ENCODE assay signal across 1 cellular context in the genomic region with DNA sequence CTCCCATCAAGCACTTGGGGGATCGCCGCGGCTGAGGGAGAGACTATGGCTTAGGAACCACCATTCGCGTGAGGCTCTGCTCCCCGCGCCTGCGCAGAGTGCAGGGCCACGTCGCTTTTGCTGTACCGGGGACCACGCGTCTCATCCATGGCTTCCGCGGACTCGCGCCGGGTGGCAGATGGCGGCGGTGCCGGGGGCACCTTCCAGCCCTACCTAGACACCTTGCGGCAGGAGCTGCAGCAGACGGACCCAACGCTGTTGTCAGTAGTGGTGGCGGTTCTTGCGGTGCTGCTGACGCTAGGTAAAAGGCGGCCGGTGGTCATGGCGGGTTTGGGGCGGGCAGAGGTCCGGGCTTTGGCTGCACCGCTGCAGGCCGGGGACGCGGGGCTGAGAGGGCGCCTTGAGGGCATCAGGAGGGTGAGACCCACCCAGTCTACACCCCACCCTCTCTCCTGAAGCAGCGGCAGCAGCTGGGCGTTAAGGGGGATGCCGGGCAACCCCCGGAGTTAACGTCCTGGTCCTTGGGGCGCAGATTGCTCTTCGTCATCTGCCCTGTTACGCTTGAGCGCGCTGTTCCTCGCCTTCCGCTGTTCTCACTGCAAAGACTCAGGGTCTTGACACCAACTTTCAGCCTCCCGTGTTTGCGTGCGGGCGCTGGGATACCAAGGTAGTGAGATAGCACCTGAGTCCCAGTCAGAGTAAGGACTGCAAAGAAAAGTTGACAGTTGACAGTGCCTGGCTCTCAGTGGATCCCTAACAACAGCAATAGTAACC.
TF ChIP-seq lines count a peak whose summit lies in the region.

A gene with protein sequence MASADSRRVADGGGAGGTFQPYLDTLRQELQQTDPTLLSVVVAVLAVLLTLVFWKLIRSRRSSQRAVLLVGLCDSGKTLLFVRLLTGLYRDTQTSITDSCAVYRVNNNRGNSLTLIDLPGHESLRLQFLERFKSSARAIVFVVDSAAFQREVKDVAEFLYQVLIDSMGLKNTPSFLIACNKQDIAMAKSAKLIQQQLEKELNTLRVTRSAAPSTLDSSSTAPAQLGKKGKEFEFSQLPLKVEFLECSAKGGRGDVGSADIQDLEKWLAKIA (plus strand): TSS at position 114 of the 774 bp plus-strand sequence. CDS start 34 bp downstream, at position 148.

TF ChIP-seq in HepG2, 621 proteins besides CTCF, POLR2A, EP300 and RAD21 (continued from another document and continues in another):
- TF ChIP-seq, protein P1, sequence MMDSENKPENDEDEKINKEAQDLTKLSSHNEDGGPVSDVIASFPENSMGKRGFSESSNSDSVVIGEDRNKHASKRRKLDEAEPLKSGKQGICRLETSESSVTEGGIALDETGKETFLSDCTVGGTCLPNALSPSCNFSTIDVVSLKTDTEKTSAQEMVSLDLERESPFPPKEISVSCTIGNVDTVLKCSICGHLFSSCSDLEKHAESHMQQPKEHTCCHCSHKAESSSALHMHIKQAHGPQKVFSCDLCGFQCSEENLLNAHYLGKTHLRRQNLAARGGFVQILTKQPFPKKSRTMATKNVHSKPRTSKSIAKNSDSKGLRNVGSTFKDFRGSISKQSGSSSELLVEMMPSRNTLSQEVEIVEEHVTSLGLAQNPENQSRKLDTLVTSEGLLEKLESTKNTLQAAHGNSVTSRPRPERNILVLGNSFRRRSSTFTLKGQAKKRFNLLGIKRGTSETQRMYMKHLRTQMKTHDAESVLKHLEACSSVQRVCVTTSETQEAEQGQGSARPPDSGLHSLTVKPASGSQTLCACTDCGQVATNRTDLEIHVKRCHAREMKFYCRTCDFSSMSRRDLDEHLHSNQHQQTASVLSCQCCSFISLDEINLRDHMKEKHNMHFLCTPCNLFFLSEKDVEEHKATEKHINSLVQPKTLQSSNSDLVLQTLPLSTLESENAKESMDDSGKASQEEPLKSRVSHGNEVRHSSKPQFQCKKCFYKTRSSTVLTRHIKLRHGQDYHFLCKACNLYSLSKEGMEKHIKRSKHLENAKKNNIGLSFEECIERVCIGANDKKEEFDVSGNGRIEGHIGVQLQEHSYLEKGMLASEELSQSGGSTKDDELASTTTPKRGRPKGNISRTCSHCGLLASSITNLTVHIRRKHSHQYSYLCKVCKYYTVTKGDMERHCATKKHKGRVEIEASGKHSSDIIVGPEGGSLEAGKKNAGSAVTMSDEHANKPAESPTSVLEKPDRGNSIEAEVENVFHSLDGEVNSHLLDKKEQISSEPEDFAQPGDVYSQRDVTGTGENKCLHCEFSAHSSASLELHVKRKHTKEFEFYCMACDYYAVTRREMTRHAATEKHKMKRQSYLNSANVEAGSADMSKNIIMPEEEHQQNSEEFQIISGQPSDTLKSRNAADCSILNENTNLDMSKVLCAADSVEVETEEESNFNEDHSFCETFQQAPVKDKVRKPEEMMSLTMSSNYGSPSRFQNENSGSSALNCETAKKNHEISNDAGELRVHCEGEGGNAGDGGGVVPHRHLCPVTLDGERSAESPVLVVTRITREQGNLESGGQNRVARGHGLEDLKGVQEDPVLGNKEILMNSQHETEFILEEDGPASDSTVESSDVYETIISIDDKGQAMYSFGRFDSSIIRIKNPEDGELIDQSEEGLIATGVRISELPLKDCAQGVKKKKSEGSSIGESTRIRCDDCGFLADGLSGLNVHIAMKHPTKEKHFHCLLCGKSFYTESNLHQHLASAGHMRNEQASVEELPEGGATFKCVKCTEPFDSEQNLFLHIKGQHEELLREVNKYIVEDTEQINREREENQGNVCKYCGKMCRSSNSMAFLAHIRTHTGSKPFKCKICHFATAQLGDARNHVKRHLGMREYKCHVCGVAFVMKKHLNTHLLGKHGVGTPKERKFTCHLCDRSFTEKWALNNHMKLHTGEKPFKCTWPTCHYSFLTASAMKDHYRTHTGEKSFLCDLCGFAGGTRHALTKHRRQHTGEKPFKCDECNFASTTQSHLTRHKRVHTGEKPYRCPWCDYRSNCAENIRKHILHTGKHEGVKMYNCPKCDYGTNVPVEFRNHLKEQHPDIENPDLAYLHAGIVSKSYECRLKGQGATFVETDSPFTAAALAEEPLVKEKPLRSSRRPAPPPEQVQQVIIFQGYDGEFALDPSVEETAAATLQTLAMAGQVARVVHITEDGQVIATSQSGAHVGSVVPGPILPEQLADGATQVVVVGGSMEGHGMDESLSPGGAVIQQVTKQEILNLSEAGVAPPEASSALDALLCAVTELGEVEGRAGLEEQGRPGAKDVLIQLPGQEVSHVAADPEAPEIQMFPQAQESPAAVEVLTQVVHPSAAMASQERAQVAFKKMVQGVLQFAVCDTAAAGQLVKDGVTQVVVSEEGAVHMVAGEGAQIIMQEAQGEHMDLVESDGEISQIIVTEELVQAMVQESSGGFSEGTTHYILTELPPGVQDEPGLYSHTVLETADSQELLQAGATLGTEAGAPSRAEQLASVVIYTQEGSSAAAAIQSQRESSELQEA (CRISPR knock-in tag; IDR thresholded peaks at IDR 0.05; ENCODE audit: not compliant biosample characterization) = peak; percentile 24
- TF ChIP-seq ZNF263 (CRISPR knock-in tag; IDR thresholded peaks at IDR 0.05) = peak; percentile 34; the same call in 1 of the 2 replicates
- peak; percentile 90; the same call in 1 of the 2 replicates for TF ChIP-seq PITX1 (CRISPR knock-in tag; IDR thresholded peaks at IDR 0.05)
- peak; percentile 58 for TF ChIP-seq ELF1 (CRISPR knock-in tag; IDR thresholded peaks at IDR 0.05)
- TF ChIP-seq SETDB1 (CRISPR knock-in tag; IDR thresholded peaks at IDR 0.05; ENCODE audit: borderline replicate concordance) = no peak
- TF ChIP-seq, protein P2, sequence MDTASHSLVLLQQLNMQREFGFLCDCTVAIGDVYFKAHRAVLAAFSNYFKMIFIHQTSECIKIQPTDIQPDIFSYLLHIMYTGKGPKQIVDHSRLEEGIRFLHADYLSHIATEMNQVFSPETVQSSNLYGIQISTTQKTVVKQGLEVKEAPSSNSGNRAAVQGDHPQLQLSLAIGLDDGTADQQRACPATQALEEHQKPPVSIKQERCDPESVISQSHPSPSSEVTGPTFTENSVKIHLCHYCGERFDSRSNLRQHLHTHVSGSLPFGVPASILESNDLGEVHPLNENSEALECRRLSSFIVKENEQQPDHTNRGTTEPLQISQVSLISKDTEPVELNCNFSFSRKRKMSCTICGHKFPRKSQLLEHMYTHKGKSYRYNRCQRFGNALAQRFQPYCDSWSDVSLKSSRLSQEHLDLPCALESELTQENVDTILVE (CRISPR knock-in tag; IDR thresholded peaks at IDR 0.05) = peak; percentile 34; the same call in 1 of the 2 replicates
- TF ChIP-seq, protein P3, sequence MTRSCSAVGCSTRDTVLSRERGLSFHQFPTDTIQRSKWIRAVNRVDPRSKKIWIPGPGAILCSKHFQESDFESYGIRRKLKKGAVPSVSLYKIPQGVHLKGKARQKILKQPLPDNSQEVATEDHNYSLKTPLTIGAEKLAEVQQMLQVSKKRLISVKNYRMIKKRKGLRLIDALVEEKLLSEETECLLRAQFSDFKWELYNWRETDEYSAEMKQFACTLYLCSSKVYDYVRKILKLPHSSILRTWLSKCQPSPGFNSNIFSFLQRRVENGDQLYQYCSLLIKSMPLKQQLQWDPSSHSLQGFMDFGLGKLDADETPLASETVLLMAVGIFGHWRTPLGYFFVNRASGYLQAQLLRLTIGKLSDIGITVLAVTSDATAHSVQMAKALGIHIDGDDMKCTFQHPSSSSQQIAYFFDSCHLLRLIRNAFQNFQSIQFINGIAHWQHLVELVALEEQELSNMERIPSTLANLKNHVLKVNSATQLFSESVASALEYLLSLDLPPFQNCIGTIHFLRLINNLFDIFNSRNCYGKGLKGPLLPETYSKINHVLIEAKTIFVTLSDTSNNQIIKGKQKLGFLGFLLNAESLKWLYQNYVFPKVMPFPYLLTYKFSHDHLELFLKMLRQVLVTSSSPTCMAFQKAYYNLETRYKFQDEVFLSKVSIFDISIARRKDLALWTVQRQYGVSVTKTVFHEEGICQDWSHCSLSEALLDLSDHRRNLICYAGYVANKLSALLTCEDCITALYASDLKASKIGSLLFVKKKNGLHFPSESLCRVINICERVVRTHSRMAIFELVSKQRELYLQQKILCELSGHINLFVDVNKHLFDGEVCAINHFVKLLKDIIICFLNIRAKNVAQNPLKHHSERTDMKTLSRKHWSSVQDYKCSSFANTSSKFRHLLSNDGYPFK (CRISPR knock-in tag; IDR thresholded peaks at IDR 0.05; ENCODE audit: borderline replicate concordance) = peak; percentile 92
- TF ChIP-seq ZFP1 (CRISPR knock-in tag; IDR thresholded peaks at IDR 0.05) = no peak
- no peak for TF ChIP-seq HOXA9 (CRISPR knock-in tag; IDR thresholded peaks at IDR 0.05; ENCODE audit: borderline replicate concordance)
- TF ChIP-seq, protein P4, sequence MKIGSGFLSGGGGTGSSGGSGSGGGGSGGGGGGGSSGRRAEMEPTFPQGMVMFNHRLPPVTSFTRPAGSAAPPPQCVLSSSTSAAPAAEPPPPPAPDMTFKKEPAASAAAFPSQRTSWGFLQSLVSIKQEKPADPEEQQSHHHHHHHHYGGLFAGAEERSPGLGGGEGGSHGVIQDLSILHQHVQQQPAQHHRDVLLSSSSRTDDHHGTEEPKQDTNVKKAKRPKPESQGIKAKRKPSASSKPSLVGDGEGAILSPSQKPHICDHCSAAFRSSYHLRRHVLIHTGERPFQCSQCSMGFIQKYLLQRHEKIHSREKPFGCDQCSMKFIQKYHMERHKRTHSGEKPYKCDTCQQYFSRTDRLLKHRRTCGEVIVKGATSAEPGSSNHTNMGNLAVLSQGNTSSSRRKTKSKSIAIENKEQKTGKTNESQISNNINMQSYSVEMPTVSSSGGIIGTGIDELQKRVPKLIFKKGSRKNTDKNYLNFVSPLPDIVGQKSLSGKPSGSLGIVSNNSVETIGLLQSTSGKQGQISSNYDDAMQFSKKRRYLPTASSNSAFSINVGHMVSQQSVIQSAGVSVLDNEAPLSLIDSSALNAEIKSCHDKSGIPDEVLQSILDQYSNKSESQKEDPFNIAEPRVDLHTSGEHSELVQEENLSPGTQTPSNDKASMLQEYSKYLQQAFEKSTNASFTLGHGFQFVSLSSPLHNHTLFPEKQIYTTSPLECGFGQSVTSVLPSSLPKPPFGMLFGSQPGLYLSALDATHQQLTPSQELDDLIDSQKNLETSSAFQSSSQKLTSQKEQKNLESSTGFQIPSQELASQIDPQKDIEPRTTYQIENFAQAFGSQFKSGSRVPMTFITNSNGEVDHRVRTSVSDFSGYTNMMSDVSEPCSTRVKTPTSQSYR (CRISPR knock-in tag; IDR thresholded peaks at IDR 0.05; ENCODE audit: borderline replicate concordance) = no peak
- TF ChIP-seq ZNF672 (CRISPR knock-in tag; IDR thresholded peaks at IDR 0.05) = no peak; the same call in 1 of the 2 replicates
- TF ChIP-seq ZNF644 (CRISPR knock-in tag; IDR thresholded peaks at IDR 0.05; ENCODE audit: low read depth) = no peak
- TF ChIP-seq, protein P5, sequence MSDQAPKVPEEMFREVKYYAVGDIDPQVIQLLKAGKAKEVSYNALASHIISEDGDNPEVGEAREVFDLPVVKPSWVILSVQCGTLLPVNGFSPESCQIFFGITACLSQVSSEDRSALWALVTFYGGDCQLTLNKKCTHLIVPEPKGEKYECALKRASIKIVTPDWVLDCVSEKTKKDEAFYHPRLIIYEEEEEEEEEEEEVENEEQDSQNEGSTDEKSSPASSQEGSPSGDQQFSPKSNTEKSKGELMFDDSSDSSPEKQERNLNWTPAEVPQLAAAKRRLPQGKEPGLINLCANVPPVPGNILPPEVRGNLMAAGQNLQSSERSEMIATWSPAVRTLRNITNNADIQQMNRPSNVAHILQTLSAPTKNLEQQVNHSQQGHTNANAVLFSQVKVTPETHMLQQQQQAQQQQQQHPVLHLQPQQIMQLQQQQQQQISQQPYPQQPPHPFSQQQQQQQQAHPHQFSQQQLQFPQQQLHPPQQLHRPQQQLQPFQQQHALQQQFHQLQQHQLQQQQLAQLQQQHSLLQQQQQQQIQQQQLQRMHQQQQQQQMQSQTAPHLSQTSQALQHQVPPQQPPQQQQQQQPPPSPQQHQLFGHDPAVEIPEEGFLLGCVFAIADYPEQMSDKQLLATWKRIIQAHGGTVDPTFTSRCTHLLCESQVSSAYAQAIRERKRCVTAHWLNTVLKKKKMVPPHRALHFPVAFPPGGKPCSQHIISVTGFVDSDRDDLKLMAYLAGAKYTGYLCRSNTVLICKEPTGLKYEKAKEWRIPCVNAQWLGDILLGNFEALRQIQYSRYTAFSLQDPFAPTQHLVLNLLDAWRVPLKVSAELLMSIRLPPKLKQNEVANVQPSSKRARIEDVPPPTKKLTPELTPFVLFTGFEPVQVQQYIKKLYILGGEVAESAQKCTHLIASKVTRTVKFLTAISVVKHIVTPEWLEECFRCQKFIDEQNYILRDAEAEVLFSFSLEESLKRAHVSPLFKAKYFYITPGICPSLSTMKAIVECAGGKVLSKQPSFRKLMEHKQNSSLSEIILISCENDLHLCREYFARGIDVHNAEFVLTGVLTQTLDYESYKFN (CRISPR knock-in tag; conservative IDR thresholded peaks at IDR 0.05) = no peak
- TF ChIP-seq, protein P6, sequence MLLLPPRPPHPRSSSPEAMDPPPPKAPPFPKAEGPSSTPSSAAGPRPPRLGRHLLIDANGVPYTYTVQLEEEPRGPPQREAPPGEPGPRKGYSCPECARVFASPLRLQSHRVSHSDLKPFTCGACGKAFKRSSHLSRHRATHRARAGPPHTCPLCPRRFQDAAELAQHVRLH (CRISPR knock-in tag; IDR thresholded peaks at IDR 0.05; ENCODE audit: borderline replicate concordance, low read depth) = no peak
- TF ChIP-seq, protein P7, sequence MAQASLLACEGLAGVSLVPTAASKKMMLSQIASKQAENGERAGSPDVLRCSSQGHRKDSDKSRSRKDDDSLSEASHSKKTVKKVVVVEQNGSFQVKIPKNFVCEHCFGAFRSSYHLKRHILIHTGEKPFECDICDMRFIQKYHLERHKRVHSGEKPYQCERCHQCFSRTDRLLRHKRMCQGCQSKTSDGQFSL (CRISPR knock-in tag; IDR thresholded peaks at IDR 0.05) = no peak
- 0 out of 2 replicates have a peak, but pooled peaks have one; percentile 28 for TF ChIP-seq KDM4B (CRISPR knock-in tag; IDR thresholded peaks at IDR 0.05)
- 0 out of 2 replicates have a peak, but pooled peaks have one; percentile 75 for TF ChIP-seq ZSCAN12 (CRISPR knock-in tag; IDR thresholded peaks at IDR 0.05)
- peak; percentile 42; the same call in 1 of the 2 replicates for TF ChIP-seq PPARG (CRISPR knock-in tag; conservative IDR thresholded peaks at IDR 0.05)
- peak; percentile 76; the same call in 1 of the 2 replicates for TF ChIP-seq ARNT2 (CRISPR knock-in tag; IDR thresholded peaks at IDR 0.05; ENCODE audit: low read depth)
- no peak for TF ChIP-seq ZNF558 (CRISPR knock-in tag; IDR thresholded peaks at IDR 0.05; ENCODE audit: borderline replicate concordance)
- no peak for TF ChIP-seq SNRNP70 (IDR thresholded peaks at IDR 0.05; ENCODE audit: low read depth, low read length)
- TF ChIP-seq NFE2 (CRISPR knock-in tag; IDR thresholded peaks at IDR 0.05) = no peak
- TF ChIP-seq STAT5B (CRISPR knock-in tag; IDR thresholded peaks at IDR 0.05) = no peak
- TF ChIP-seq, protein P8, sequence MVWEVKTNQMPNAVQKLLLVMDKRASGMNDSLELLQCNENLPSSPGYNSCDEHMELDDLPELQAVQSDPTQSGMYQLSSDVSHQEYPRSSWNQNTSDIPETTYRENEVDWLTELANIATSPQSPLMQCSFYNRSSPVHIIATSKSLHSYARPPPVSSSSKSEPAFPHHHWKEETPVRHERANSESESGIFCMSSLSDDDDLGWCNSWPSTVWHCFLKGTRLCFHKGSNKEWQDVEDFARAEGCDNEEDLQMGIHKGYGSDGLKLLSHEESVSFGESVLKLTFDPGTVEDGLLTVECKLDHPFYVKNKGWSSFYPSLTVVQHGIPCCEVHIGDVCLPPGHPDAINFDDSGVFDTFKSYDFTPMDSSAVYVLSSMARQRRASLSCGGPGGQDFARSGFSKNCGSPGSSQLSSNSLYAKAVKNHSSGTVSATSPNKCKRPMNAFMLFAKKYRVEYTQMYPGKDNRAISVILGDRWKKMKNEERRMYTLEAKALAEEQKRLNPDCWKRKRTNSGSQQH (CRISPR knock-in tag; IDR thresholded peaks at IDR 0.05; ENCODE audit: low read depth) = peak; percentile 73; the same call in 1 of the 2 replicates
- TF ChIP-seq ZNF33A (CRISPR knock-in tag; IDR thresholded peaks at IDR 0.05; ENCODE audit: borderline replicate concordance) = no peak
